In the genomic region with DNA sequence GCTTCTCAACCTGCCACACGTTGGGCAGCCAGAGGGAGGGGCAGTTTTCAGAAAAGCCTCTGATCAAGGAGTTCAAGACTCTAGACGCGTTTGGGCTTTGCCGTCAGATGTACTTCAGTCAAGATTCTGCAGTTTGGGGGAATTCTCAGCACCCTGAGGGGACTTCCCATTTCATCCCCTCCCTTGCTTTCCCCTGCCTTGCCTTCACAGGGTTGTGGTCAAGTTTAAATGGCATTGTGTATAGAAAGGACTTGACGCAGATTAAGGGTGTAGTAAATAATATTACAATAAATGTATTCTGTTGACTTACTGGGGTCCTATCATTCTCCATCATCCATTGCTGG, we compare ENCODE assay signal across 2 cellular contexts.
TF ChIP-seq lines count a peak whose summit lies in the region.

No MANE protein-coding gene starts in this region.

TF ChIP-seq in GM23338, 12 proteins besides CTCF, POLR2A, EP300 and RAD21:
- TF ChIP-seq, protein P1, sequence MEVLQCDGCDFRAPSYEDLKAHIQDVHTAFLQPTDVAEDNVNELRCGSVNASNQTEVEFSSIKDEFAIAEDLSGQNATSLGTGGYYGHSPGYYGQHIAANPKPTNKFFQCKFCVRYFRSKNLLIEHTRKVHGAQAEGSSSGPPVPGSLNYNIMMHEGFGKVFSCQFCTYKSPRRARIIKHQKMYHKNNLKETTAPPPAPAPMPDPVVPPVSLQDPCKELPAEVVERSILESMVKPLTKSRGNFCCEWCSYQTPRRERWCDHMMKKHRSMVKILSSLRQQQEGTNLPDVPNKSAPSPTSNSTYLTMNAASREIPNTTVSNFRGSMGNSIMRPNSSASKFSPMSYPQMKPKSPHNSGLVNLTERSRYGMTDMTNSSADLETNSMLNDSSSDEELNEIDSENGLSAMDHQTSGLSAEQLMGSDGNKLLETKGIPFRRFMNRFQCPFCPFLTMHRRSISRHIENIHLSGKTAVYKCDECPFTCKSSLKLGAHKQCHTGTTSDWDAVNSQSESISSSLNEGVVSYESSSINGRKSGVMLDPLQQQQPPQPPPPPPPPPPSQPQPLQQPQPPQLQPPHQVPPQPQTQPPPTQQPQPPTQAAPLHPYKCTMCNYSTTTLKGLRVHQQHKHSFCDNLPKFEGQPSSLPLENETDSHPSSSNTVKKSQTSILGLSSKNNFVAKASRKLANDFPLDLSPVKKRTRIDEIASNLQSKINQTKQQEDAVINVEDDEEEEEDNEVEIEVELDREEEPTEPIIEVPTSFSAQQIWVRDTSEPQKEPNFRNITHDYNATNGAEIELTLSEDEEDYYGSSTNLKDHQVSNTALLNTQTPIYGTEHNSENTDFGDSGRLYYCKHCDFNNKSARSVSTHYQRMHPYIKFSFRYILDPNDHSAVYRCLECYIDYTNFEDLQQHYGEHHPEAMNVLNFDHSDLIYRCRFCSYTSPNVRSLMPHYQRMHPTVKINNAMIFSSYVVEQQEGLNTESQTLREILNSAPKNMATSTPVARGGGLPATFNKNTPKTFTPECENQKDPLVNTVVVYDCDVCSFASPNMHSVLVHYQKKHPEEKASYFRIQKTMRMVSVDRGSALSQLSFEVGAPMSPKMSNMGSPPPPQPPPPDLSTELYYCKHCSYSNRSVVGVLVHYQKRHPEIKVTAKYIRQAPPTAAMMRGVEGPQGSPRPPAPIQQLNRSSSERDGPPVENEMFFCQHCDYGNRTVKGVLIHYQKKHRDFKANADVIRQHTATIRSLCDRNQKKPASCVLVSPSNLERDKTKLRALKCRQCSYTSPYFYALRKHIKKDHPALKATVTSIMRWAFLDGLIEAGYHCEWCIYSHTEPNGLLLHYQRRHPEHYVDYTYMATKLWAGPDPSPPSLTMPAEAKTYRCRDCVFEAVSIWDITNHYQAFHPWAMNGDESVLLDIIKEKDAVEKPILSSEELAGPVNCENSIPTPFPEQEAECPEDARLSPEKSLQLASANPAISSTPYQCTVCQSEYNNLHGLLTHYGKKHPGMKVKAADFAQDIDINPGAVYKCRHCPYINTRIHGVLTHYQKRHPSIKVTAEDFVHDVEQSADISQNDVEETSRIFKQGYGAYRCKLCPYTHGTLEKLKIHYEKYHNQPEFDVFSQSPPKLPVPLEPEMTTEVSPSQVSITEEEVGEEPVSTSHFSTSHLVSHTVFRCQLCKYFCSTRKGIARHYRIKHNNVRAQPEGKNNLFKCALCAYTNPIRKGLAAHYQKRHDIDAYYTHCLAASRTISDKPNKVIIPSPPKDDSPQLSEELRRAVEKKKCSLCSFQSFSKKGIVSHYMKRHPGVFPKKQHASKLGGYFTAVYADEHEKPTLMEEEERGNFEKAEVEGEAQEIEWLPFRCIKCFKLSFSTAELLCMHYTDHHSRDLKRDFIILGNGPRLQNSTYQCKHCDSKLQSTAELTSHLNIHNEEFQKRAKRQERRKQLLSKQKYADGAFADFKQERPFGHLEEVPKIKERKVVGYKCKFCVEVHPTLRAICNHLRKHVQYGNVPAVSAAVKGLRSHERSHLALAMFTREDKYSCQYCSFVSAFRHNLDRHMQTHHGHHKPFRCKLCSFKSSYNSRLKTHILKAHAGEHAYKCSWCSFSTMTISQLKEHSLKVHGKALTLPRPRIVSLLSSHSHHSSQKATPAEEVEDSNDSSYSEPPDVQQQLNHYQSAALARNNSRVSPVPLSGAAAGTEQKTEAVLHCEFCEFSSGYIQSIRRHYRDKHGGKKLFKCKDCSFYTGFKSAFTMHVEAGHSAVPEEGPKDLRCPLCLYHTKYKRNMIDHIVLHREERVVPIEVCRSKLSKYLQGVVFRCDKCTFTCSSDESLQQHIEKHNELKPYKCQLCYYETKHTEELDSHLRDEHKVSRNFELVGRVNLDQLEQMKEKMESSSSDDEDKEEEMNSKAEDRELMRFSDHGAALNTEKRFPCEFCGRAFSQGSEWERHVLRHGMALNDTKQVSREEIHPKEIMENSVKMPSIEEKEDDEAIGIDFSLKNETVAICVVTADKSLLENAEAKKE (CRISPR knock-in tag; IDR thresholded peaks at IDR 0.05): no peak
- TF ChIP-seq STAT1 (IDR thresholded peaks at IDR 0.05; ENCODE audit: unreplicated experiment) (no peak), ZNF331 (CRISPR knock-in tag; IDR thresholded peaks at IDR 0.05; ENCODE audit: low read depth) (no peak), NANOG (IDR thresholded peaks at IDR 0.05; ENCODE audit: borderline replicate concordance) (no peak), POLR2AphosphoS5 (IDR thresholded peaks at IDR 0.05; ENCODE audit: low read depth) (no peak), EZH2 (IDR thresholded peaks at IDR 0.05; ENCODE audit: low read depth, unreplicated experiment) (no peak), ZNF114 (CRISPR knock-in tag; IDR thresholded peaks at IDR 0.05) (no peak), JUNB (IDR thresholded peaks at IDR 0.05; ENCODE audit: unreplicated experiment) (no peak)
- TF ChIP-seq, protein P2, sequence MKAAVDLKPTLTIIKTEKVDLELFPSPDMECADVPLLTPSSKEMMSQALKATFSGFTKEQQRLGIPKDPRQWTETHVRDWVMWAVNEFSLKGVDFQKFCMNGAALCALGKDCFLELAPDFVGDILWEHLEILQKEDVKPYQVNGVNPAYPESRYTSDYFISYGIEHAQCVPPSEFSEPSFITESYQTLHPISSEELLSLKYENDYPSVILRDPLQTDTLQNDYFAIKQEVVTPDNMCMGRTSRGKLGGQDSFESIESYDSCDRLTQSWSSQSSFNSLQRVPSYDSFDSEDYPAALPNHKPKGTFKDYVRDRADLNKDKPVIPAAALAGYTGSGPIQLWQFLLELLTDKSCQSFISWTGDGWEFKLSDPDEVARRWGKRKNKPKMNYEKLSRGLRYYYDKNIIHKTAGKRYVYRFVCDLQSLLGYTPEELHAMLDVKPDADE (IDR thresholded peaks at IDR 0.05): no peak
- TF ChIP-seq, protein P3, sequence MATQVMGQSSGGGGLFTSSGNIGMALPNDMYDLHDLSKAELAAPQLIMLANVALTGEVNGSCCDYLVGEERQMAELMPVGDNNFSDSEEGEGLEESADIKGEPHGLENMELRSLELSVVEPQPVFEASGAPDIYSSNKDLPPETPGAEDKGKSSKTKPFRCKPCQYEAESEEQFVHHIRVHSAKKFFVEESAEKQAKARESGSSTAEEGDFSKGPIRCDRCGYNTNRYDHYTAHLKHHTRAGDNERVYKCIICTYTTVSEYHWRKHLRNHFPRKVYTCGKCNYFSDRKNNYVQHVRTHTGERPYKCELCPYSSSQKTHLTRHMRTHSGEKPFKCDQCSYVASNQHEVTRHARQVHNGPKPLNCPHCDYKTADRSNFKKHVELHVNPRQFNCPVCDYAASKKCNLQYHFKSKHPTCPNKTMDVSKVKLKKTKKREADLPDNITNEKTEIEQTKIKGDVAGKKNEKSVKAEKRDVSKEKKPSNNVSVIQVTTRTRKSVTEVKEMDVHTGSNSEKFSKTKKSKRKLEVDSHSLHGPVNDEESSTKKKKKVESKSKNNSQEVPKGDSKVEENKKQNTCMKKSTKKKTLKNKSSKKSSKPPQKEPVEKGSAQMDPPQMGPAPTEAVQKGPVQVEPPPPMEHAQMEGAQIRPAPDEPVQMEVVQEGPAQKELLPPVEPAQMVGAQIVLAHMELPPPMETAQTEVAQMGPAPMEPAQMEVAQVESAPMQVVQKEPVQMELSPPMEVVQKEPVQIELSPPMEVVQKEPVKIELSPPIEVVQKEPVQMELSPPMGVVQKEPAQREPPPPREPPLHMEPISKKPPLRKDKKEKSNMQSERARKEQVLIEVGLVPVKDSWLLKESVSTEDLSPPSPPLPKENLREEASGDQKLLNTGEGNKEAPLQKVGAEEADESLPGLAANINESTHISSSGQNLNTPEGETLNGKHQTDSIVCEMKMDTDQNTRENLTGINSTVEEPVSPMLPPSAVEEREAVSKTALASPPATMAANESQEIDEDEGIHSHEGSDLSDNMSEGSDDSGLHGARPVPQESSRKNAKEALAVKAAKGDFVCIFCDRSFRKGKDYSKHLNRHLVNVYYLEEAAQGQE (IDR thresholded peaks at IDR 0.05; ENCODE audit: unreplicated experiment): no peak

TF ChIP-seq in GM12878, 131 proteins besides CTCF, POLR2A, EP300 and RAD21:
- TF ChIP-seq EZH2 (IDR thresholded peaks at IDR 0.05; ENCODE audit: borderline replicate concordance, control insufficient read depth, low read depth, low read length): no peak
- TF ChIP-seq FOXM1 (IDR thresholded peaks at IDR 0.05; ENCODE audit: low read depth, low read length): no peak
- TF ChIP-seq, protein P4, sequence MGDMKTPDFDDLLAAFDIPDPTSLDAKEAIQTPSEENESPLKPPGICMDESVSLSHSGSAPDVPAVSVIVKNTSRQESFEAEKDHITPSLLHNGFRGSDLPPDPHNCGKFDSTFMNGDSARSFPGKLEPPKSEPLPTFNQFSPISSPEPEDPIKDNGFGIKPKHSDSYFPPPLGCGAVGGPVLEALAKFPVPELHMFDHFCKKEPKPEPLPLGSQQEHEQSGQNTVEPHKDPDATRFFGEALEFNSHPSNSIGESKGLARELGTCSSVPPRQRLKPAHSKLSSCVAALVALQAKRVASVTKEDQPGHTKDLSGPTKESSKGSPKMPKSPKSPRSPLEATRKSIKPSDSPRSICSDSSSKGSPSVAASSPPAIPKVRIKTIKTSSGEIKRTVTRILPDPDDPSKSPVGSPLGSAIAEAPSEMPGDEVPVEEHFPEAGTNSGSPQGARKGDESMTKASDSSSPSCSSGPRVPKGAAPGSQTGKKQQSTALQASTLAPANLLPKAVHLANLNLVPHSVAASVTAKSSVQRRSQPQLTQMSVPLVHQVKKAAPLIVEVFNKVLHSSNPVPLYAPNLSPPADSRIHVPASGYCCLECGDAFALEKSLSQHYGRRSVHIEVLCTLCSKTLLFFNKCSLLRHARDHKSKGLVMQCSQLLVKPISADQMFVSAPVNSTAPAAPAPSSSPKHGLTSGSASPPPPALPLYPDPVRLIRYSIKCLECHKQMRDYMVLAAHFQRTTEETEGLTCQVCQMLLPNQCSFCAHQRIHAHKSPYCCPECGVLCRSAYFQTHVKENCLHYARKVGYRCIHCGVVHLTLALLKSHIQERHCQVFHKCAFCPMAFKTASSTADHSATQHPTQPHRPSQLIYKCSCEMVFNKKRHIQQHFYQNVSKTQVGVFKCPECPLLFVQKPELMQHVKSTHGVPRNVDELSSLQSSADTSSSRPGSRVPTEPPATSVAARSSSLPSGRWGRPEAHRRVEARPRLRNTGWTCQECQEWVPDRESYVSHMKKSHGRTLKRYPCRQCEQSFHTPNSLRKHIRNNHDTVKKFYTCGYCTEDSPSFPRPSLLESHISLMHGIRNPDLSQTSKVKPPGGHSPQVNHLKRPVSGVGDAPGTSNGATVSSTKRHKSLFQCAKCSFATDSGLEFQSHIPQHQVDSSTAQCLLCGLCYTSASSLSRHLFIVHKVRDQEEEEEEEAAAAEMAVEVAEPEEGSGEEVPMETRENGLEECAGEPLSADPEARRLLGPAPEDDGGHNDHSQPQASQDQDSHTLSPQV (IDR thresholded peaks at IDR 0.05): no peak
- no peak for TF ChIP-seq RCOR1 (conservative IDR thresholded peaks at IDR 0.05; ENCODE audit: low read depth, low read length)
- TF ChIP-seq RELA (IDR thresholded peaks at IDR 0.05; ENCODE audit: borderline replicate concordance, partially characterized antibody): peak; percentile 44
- TF ChIP-seq ZNF274 (IDR thresholded peaks at IDR 0.05; ENCODE audit: insufficient read depth, insufficient read length): no peak
- no peak for TF ChIP-seq TAF1 (IDR thresholded peaks at IDR 0.05; ENCODE audit: borderline replicate concordance, low read depth, low read length)
- TF ChIP-seq, protein P5, sequence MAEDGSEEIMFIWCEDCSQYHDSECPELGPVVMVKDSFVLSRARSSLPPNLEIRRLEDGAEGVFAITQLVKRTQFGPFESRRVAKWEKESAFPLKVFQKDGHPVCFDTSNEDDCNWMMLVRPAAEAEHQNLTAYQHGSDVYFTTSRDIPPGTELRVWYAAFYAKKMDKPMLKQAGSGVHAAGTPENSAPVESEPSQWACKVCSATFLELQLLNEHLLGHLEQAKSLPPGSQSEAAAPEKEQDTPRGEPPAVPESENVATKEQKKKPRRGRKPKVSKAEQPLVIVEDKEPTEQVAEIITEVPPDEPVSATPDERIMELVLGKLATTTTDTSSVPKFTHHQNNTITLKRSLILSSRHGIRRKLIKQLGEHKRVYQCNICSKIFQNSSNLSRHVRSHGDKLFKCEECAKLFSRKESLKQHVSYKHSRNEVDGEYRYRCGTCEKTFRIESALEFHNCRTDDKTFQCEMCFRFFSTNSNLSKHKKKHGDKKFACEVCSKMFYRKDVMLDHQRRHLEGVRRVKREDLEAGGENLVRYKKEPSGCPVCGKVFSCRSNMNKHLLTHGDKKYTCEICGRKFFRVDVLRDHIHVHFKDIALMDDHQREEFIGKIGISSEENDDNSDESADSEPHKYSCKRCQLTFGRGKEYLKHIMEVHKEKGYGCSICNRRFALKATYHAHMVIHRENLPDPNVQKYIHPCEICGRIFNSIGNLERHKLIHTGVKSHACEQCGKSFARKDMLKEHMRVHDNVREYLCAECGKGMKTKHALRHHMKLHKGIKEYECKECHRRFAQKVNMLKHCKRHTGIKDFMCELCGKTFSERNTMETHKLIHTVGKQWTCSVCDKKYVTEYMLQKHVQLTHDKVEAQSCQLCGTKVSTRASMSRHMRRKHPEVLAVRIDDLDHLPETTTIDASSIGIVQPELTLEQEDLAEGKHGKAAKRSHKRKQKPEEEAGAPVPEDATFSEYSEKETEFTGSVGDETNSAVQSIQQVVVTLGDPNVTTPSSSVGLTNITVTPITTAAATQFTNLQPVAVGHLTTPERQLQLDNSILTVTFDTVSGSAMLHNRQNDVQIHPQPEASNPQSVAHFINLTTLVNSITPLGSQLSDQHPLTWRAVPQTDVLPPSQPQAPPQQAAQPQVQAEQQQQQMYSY (CRISPR knock-in tag; IDR thresholded peaks at IDR 0.05): no peak
- TF ChIP-seq, protein P6, sequence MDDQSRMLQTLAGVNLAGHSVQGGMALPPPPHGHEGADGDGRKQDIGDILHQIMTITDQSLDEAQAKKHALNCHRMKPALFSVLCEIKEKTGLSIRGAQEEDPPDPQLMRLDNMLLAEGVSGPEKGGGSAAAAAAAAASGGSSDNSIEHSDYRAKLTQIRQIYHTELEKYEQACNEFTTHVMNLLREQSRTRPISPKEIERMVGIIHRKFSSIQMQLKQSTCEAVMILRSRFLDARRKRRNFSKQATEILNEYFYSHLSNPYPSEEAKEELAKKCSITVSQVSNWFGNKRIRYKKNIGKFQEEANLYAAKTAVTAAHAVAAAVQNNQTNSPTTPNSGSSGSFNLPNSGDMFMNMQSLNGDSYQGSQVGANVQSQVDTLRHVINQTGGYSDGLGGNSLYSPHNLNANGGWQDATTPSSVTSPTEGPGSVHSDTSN (IDR thresholded peaks at IDR 0.05; ENCODE audit: insufficient replicate concordance, low read depth, low read length): no peak
- no peak for TF ChIP-seq POU2F2 (IDR thresholded peaks at IDR 0.05; ENCODE audit: borderline replicate concordance, low read depth, low read length)
- peak; percentile 27; the same call in 1 of the 2 replicates for TF ChIP-seq RUNX3 (IDR thresholded peaks at IDR 0.05; ENCODE audit: low read length)
TF ChIP-seq in GM12878: peak in this region for 2.
